Comparison of ENCODE assay signal across 8 cellular contexts in genomic region chr6:97437087-97437486, GRCh38.
DNase-seq lines count a peak whose midpoint lies in the region; ATAC-seq and TF ChIP-seq lines count a peak whose summit lies in the region.

No MANE protein-coding gene starts in this region.

- H3K4me1 Mint-ChIP-seq in T-helper 17 cell: peaks cover 2% of the 10 kb centered on the region

- intact Hi-C loops in body of pancreas (cut with DNase I): no loop called here
- intact Hi-C loops in posterior vena cava (cut with DNase I): no loop called here
- intact Hi-C loops in vagina (cut with DNase I): no loop called here

- no peak overlapping the region for H3K27ac Mint-ChIP-seq in T-helper 17 cell

- no peaks in the 10 kb centered on the region for H3K36me3 Mint-ChIP-seq in T-helper 17 cell (ENCODE audit: low read depth)

- H3K4me2 ChIP-seq in Karpas-422 (ENCODE audit: low read depth, low read length, poor library complexity, severe bottlenecking): no peak overlapping the region

- peak in 6 of 7 experiments; percentile 31 to 42 (median 38) for TF ChIP-seq CTCF in body of pancreas (IDR thresholded peaks at IDR 0.05)
- TF ChIP-seq CTCF in vagina (IDR thresholded peaks at IDR 0.05): no peak

- H3K9me2 ChIP-seq in Karpas-422 (replicated peaks; ENCODE audit: insufficient read depth, low read length): no peaks in the 10 kb centered on the region

- H3K4me1 ChIP-seq in Karpas-422 (ENCODE audit: low read length) (no peaks in the 10 kb centered on the region), body of pancreas (no peaks in the 10 kb centered on the region), vagina (no peaks in the 10 kb centered on the region)

- no peaks in the 10 kb centered on the region for H3K36me3 ChIP-seq in Karpas-422 (ENCODE audit: insufficient read depth, low read length)
- no peaks in the 10 kb centered on the region for H3K36me3 ChIP-seq in body of pancreas (replicated peaks in 1 of 2; ENCODE audit: insufficient read depth in 1 of 2, low read depth in 2 of 2)
- no peaks in the 10 kb centered on the region for H3K36me3 ChIP-seq in vagina

- H3K4me3 ChIP-seq in Karpas-422 (ENCODE audit: low read length) (no peak overlapping the region), body of pancreas (no peak overlapping the region), vagina (no peak overlapping the region)

- no peaks in the 10 kb centered on the region for H3K9me3 ChIP-seq in Karpas-422 (ENCODE audit: low read length)
- H3K9me3 ChIP-seq in body of pancreas: no peaks in the 10 kb centered on the region
- no peaks in the 10 kb centered on the region for H3K9me3 ChIP-seq in vagina
- H3K9me3 ChIP-seq in T-helper 17 cell (ENCODE audit: control insufficient read depth, low read length, poor library complexity, severe bottlenecking): no peaks in the 10 kb centered on the region

- H3K9ac ChIP-seq in Karpas-422 (ENCODE audit: low read length): no peak overlapping the region

- H3K27me3 Mint-ChIP-seq in T-helper 17 cell: peaks cover 23% of the 10 kb centered on the region

- H2AFZ ChIP-seq in Karpas-422 (ENCODE audit: low read length): no peak overlapping the region

- peak; percentile 47 for ATAC-seq in GM18861 (IDR thresholded peaks at IDR 0.05; ENCODE audit: unreplicated experiment)
- ATAC-seq in body of pancreas: no peak
- ATAC-seq in T-helper 17 cell: no peak

- peak; percentile 34 to 53 for DNase-seq in AML-193 (lab: John Stamatoyannopoulos, UW)
- peak; percentile 47 for DNase-seq in Karpas-422
- no peak for DNase-seq in body of pancreas
- peak; percentile 87 for DNase-seq in medulla oblongata (ENCODE audit: extremely low spot score)
- no peak for DNase-seq in posterior vena cava (ENCODE audit: low spot score)
- no peak for DNase-seq in vagina (ENCODE audit: extremely low spot score in 2 of 2)
- no peak for DNase-seq in T-helper 17 cell

- no peak overlapping the region for H3K4me3 Mint-ChIP-seq in T-helper 17 cell

- H3K27me3 ChIP-seq in Karpas-422 (ENCODE audit: low read length) (no peaks in the 10 kb centered on the region), body of pancreas (no peaks in the 10 kb centered on the region), vagina (no peaks in the 10 kb centered on the region)

- TF ChIP-seq POLR2A in body of pancreas (IDR thresholded peaks at IDR 0.05) (no peak), vagina (IDR thresholded peaks at IDR 0.05) (no peak)

- no peaks in the 10 kb centered on the region for H3K79me2 ChIP-seq in Karpas-422 (ENCODE audit: low read length)

- no peaks in the 10 kb centered on the region for H4K20me1 ChIP-seq in Karpas-422 (ENCODE audit: insufficient read depth, low read depth, low read length)

- 10% methylated on average over 3 of the region's 3 CpGs for WGBS in body of pancreas, 2 donors

- no peak overlapping the region for H3K27ac ChIP-seq in Karpas-422 (ENCODE audit: low read length)
- no peak overlapping the region for H3K27ac ChIP-seq in body of pancreas
- no peak overlapping the region for H3K27ac ChIP-seq in vagina

Comparison
In these comparisons a context has a peak if more than half of its experiments do, and no peak if none do; other contexts are left out.
1. DNase-seq: peak in AML-193 (2 of 2), Karpas-422 (single experiment) and medulla oblongata (single experiment); none in body of pancreas (0 of 4), posterior vena cava (single experiment), vagina (0 of 2) and T-helper 17 cell (0 of 3).
2. CTCF ChIP-seq: peak in body of pancreas (6 of 7); none in vagina (0 of 3).